19 cellular contexts compared by ENCODE assay signal in the genomic region with DNA sequence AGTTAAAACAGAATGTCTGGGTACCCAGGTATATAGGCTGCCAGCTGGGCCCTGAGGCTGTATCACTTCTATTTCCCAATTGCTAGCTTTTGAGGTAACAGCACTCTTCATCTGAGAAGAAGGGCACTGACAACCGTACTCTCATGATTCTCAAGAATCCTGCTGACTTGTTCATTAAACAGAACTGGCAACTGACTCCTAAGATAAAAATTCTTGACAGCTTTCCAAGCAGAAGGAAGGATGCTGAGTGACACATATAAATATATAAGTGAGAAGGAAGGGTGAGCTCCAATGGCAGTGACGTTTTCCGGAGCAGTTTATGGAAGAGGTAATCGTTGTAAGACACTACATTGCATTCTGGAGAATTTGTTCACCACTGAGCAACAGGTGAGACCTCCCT.
"Had no signal": no experiment of that assay in that cellular context is flagged by ENCODE, and none has a peak within 500 bp of the region (broad histone marks: within the 10 kb centered on the region; RNA-seq: fewer than 3 reads in every experiment).

No MANE protein-coding gene starts in this region.

- H3K4me2 ChIP-seq: SK-N-SH had no signal

- ATAC-seq: Panc1 had no signal

- H3K9ac ChIP-seq: SK-N-SH had no signal

- FAIRE-seq: HTR-8/SVneo had no signal

- H3K27ac ChIP-seq: HL-60, RWPE1 had no signal

- DNase-seq: Karpas-422, KBM-7, MM.1S, NCI-H1092 treated with DMSO at 0.1 percent for 48 hours, NCI-H1436, NCI-H187, NCI-H2029 treated with DMSO at 0.1 percent for 48 hours, NCI-H2227 treated with DMSO at 0.1 percent for 48 hours, NCI-H446, NCI-H510A, NCI-H524 treated with DMSO at 0.1 percent for 48 hours, NCI-H69, NCI-H774, SHP77, SK-N-SH had no signal

- H3K9me3 ChIP-seq: SK-N-SH had no signal
